ENCODE assay signal across 21 cellular contexts in the genomic region with DNA sequence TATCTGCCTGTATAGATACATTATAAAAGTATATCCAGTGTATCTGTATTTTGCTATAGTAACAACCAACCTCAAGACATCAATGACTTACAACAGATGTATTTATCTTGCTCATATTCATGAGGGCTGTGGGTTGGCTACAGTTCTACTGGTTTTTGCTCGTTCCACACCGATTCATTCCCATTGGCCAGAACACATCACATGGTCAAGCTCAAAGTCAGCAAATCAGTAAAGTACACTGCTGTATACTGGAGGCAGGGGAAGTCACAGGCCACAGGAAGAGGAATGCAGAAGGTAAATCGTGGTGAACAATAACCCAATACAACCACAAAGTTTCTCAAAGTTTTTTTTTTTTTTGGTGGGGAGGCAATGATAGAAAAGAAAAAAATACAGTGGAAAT.
"Had no signal": no experiment of that assay in that cellular context is flagged by ENCODE, and none has a peak within 500 bp of the region (broad histone marks: within the 10 kb centered on the region; RNA-seq: fewer than 3 reads in every experiment).

No MANE protein-coding gene starts in this region.

- H3K27ac Mint-ChIP-seq: mesothelial cell of epicardium; natural killer cell; neural progenitor cell; progenitor cell of endocrine pancreas; stimulated activated memory B cell treated with anti-CD40 and anti-IgM and Interleukin-4, amounts not matched to agents 10 μg/mL and 1 μg/mL and 100 μg/mL, for 72 hours had no signal

- H3K79me2 ChIP-seq: hepatocyte had no signal

- DNase-seq: dorsolateral prefrontal cortex; effector CD8-positive, alpha-beta T cell; foreskin melanocyte; head of caudate nucleus; mammary epithelial cell; natural killer cell; nucleus accumbens; pancreas; right cardiac atrium; stimulated activated CD4-positive, alpha-beta T cell treated with anti-CD3 and anti-CD28 coated beads, Interleukin-4, amount 100 ng/mL, for 1 hour; stomach; substantia nigra; trophoblast cell had no signal

- H3K4me3 Mint-ChIP-seq: mesothelial cell of epicardium; natural killer cell; neural progenitor cell; stimulated activated memory B cell treated with anti-CD40 and anti-IgM and Interleukin-4, amounts not matched to agents 10 μg/mL and 1 μg/mL and 100 μg/mL, for 72 hours had no signal

- H3K27ac ChIP-seq: coronary artery, dorsolateral prefrontal cortex, hepatocyte, neural progenitor cell, pancreas, stomach, thoracic aorta had no signal

- H3K4me1 ChIP-seq: pancreas had no signal

- H3K4me3 ChIP-seq: coronary artery, dorsolateral prefrontal cortex, hepatocyte, neural progenitor cell, pancreas, smooth muscle cell, stomach, thoracic aorta had no signal

- H3K4me2 ChIP-seq: hepatocyte, neural progenitor cell, smooth muscle cell had no signal

- H3K36me3 ChIP-seq: neural progenitor cell, pancreas, stomach, thoracic aorta had no signal

- H2AFZ ChIP-seq: hepatocyte, neural progenitor cell had no signal

- H3K36me3 Mint-ChIP-seq: mesothelial cell of epicardium; natural killer cell; neural progenitor cell; stimulated activated memory B cell treated with anti-CD40 and anti-IgM and Interleukin-4, amounts not matched to agents 10 μg/mL and 1 μg/mL and 100 μg/mL, for 72 hours had no signal

- ATAC-seq: natural killer cell; pancreas; right cardiac atrium; stimulated activated memory B cell treated with anti-CD40 and anti-IgM and Interleukin-4, amounts not matched to agents 10 μg/mL and 1 μg/mL and 100 μg/mL, for 72 hours had no signal

- FAIRE-seq: pancreas had no signal

- H3K9ac ChIP-seq: neural progenitor cell had no signal

- H3K9me3 ChIP-seq: pancreas, stomach, thoracic aorta had no signal
